ENCODE assay signal across 10 cellular contexts in the genomic region with DNA sequence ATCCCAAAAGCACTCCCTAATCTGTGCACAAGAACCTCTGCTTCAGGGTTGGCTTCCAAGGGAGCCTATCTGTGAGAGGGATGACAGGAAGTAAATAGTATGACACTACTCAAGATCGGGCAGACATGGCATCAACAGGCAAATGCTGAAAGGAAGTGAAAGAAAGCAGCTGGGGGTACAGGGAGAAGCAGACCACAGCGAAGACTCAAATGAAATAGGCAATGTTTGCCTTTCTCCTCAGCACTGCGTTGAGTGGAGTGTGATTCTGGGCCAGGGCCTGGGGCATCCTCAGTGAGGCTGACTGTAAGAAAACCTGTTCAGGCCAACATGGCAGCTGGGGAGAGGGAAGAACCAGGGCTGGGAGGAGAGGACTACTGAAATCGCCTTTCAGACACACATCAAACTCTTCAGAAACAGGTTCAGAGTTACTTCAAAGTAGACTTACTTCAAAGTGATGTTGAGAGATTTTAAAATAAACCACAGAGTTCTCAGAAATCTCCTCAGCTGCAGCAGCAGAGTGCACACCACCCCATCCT.
DNase-seq lines count a peak whose midpoint lies in the region; ATAC-seq and TF ChIP-seq lines count a peak whose summit lies in the region.
"Had no signal": no experiment of that assay in that cellular context is flagged by ENCODE, and none has a peak within 500 bp of the region (broad histone marks: within the 10 kb centered on the region; RNA-seq: fewer than 3 reads in every experiment).

No MANE protein-coding gene starts in this region.

- peak overlapping the region; percentile 56 for H3K4me3 Mint-ChIP-seq in activated CD4-positive, alpha-beta T cell treated with anti-CD3 and anti-CD28 coated beads for 36 hours
- H3K4me3 Mint-ChIP-seq in nephron progenitor cell: no peak overlapping the region

- H3K9ac ChIP-seq in colonic mucosa (ENCODE audit: low read depth in 2 of 2, low read length in 2 of 2): no peak overlapping the region

- CTCF ChIA-PET in activated CD4-positive, alpha-beta T cell treated with anti-CD3 and anti-CD28 coated beads for 36 hours (lab: Charles Lee): interaction anchor here (1.8 to 2.1 kb wide), 3 partner anchors 11 to 220 kb away, joined by 4 to 12 read pairs (median 5); a partner anchor contains a TSS

- peaks cover 49% of the 10 kb centered on the region for H3K4me1 Mint-ChIP-seq in activated CD4-positive, alpha-beta T cell treated with anti-CD3 and anti-CD28 coated beads for 36 hours
- peaks cover 28% of the 10 kb centered on the region for H3K4me1 Mint-ChIP-seq in nephron progenitor cell

- H3K27ac Mint-ChIP-seq in activated CD4-positive, alpha-beta T cell treated with anti-CD3 and anti-CD28 coated beads for 36 hours: peak overlapping the region; percentile 98
- H3K27ac Mint-ChIP-seq in nephron progenitor cell: peak overlapping the region; percentile 68

- no peak for TF ChIP-seq CTCF in nephron progenitor cell (IDR thresholded peaks at IDR 0.05)
- no peak for TF ChIP-seq CTCF in breast epithelium (IDR thresholded peaks at IDR 0.05)
- no peak for TF ChIP-seq CTCF in colonic mucosa (IDR thresholded peaks at IDR 0.05)

- TF ChIP-seq POLR2A in breast epithelium (IDR thresholded peaks at IDR 0.05): no peak

- no peak overlapping the region for H3K4me3 ChIP-seq in breast epithelium
- no peak overlapping the region for H3K4me3 ChIP-seq in colonic mucosa
- H3K4me3 ChIP-seq: left ventricle myocardium inferior had no signal

- peak; percentile 39 for DNase-seq in activated CD4-positive, alpha-beta T cell treated with anti-CD3 and anti-CD28 coated beads for 36 hours
- no peak for DNase-seq in nephron progenitor cell
- DNase-seq in NCI-H524 treated with DMSO at 0.1 percent for 48 hours (lab: John Stamatoyannopoulos, UW): no peak
- DNase-seq in breast epithelium (ENCODE audit: low spot score in 2 of 2): no peak
- no peak for DNase-seq in colonic mucosa
- no peak for DNase-seq in NCI-H2196 (lab: John Stamatoyannopoulos, UW; ENCODE audit: unreplicated experiment)
- DNase-seq: IMR-90, left ventricle myocardium inferior had no signal

- H3K4me1 ChIP-seq in breast epithelium (no peaks in the 10 kb centered on the region), colonic mucosa (no peaks in the 10 kb centered on the region)

- peaks cover 3% of the 10 kb centered on the region for H3K36me3 Mint-ChIP-seq in activated CD4-positive, alpha-beta T cell treated with anti-CD3 and anti-CD28 coated beads for 36 hours (ENCODE audit: low read depth)
- H3K36me3 Mint-ChIP-seq in nephron progenitor cell (ENCODE audit: low read depth): no peaks in the 10 kb centered on the region

- H3K9me3 ChIP-seq in breast epithelium (no peaks in the 10 kb centered on the region), colonic mucosa (no peaks in the 10 kb centered on the region)
- H3K9me3 ChIP-seq: left ventricle myocardium inferior had no signal

- H3K9me3 Mint-ChIP-seq in activated CD4-positive, alpha-beta T cell treated with anti-CD3 and anti-CD28 coated beads for 36 hours (ENCODE audit: low read depth): peaks cover 3% of the 10 kb centered on the region
- no peaks in the 10 kb centered on the region for H3K9me3 Mint-ChIP-seq in nephron progenitor cell

- intact Hi-C loops in activated CD4-positive, alpha-beta T cell treated with anti-CD3 and anti-CD28 coated beads for 36 hours (cut with DNase I, micrococcal nuclease): no loop called here
- intact Hi-C loops in breast epithelium (cut with DNase I; ENCODE audit: low total_unique reads): no loop called here
- intact Hi-C loops in colonic mucosa (cut with DNase I): no loop called here

- no peaks in the 10 kb centered on the region for H3K36me3 ChIP-seq in breast epithelium
- H3K36me3 ChIP-seq in colonic mucosa: no peaks in the 10 kb centered on the region
- H3K36me3 ChIP-seq: left ventricle myocardium inferior had no signal

- ATAC-seq in GM18868 (IDR thresholded peaks at IDR 0.05; ENCODE audit: unreplicated experiment) (peak; percentile 65), HG02938 (IDR thresholded peaks at IDR 0.05; ENCODE audit: unreplicated experiment) (peak; percentile 67)
- ATAC-seq in activated CD4-positive, alpha-beta T cell treated with anti-CD3 and anti-CD28 coated beads for 36 hours: peak; percentile 84

- H3K27me3 ChIP-seq in breast epithelium (no peaks in the 10 kb centered on the region), colonic mucosa (no peaks in the 10 kb centered on the region)

- H3K27ac ChIP-seq in breast epithelium (no peak overlapping the region), colonic mucosa (no peak overlapping the region)
- H3K27ac ChIP-seq: left ventricle myocardium inferior had no signal

- no peaks in the 10 kb centered on the region for H3K27me3 Mint-ChIP-seq in activated CD4-positive, alpha-beta T cell treated with anti-CD3 and anti-CD28 coated beads for 36 hours
- no peaks in the 10 kb centered on the region for H3K27me3 Mint-ChIP-seq in nephron progenitor cell (ENCODE audit: low read depth, poor library complexity)

- POLR2A ChIA-PET in activated CD4-positive, alpha-beta T cell treated with anti-CD3 and anti-CD28 coated beads for 36 hours (lab: Charles Lee): interaction anchor here (0.6 kb wide), 1 partner anchor 171 kb away, joined by 3 read pairs; no protein-coding TSS in a partner anchor
